Comparison of ENCODE assay signal across 8 cellular contexts in genomic region chr4:4541661-4542570, GRCh38. TPM values are rescaled to one million over a fixed set of nuclear protein-coding genes. Genes with fewer than 3 reads are reported as not detected.
A peak's percentile ranks its signal among the peaks of the same experiment; 100 is the strongest.
DNase-seq lines count a peak whose midpoint lies in the region; ATAC-seq, FAIRE-seq and TF ChIP-seq lines count a peak whose summit lies in the region.

TSS of gene STX18 (minus strand) at chr4:4542048. CDS start at chr4:4541964, 84 bp downstream.

- H3K27me3 ChIP-seq in adrenal gland (no peaks in the 10 kb centered on the region), heart right ventricle (no peaks in the 10 kb centered on the region), upper lobe of right lung (no peaks in the 10 kb centered on the region)

- H3K27ac ChIP-seq in adrenal gland = peak within 1 kb of the TSS; percentile 17 to 92 (median 80)
- peak within 1 kb of the TSS in 9 of 10 donors; percentile 74 to 92 (median 85) for H3K27ac ChIP-seq in heart right ventricle
- peak within 1 kb of the TSS; percentile 93 for H3K27ac ChIP-seq in upper lobe of right lung

- peaks cover 11 to 31% of the 10 kb centered on the region in 2 donors for H3K4me1 ChIP-seq in adrenal gland (replicated peaks in 1 of 2)
- peaks cover 3 to 39% (median 31%) of the 10 kb centered on the region in 9 donors for H3K4me1 ChIP-seq in heart right ventricle
- peaks cover 32% of the 10 kb centered on the region for H3K4me1 ChIP-seq in upper lobe of right lung

- TF ChIP-seq CTCF in adrenal gland (IDR thresholded peaks at IDR 0.05) (peak in 2 of 6 experiments; percentile 4 to 21), heart right ventricle (IDR thresholded peaks at IDR 0.05) (peak in 1 of 9 donors; percentile 16), upper lobe of right lung (IDR thresholded peaks at IDR 0.05) (no peak)

- 0 to 1% (median 0%) methylated on average over 9 to 76 of the region's 76 CpGs for WGBS in adrenal gland, 4 donors
- 0 to 1% methylated on average over 74 to 76 of the region's 76 CpGs for WGBS in heart right ventricle, 2 donors

- H3K9me3 ChIP-seq in adrenal gland (replicated peaks in 1 of 3) = no peaks in the 10 kb centered on the region
- H3K9me3 ChIP-seq in heart right ventricle = no peaks in the 10 kb centered on the region
- no peaks in the 10 kb centered on the region for H3K9me3 ChIP-seq in upper lobe of right lung

- H3K36me3 ChIP-seq in adrenal gland (replicated peaks in 1 of 2) (no peaks in the 10 kb centered on the region), heart right ventricle (peaks cover 0 to 20% (median 0%) of the 10 kb centered on the region in 9 donors), upper lobe of right lung (no peaks in the 10 kb centered on the region)

- intact Hi-C loops in adrenal gland (cut with DNase I) = no loop called here
- intact Hi-C loops in heart right ventricle (cut with DNase I) = loop anchor here in 2 of 10 donors (5.0 to 10.0 kb wide), 2 partner anchors 297 to 325 kb away; partner anchors contain the start of gene TMEM128 (in 1 of the 2)
- intact Hi-C loops in posterior vena cava (cut with DNase I) = no loop called here
- intact Hi-C loops in upper lobe of right lung (cut with DNase I) = no loop called here

- H3K4me3 ChIP-seq in adrenal gland (peak within 1 kb of the TSS; percentile 37 to 93 (median 48)), heart right ventricle (peak within 1 kb of the TSS; percentile 77 to 99 (median 92)), upper lobe of right lung (peak within 1 kb of the TSS; percentile 94)

- peak; percentile 91 for FAIRE-seq in GM12891 (lab: Jason Lieb, UNC)

- ATAC-seq in HG02759 (IDR thresholded peaks at IDR 0.05; ENCODE audit: unreplicated experiment) (peak; percentile 88), heart right ventricle (peak; percentile 98 to 99 (median 99)), upper lobe of right lung (peak; percentile 98)

- peak; percentile 85 for DNase-seq in GM12891 (ENCODE audit: insufficient read length, low spot score)
- peak; percentile 90 to 94 (median 92) for DNase-seq in NCI-H1417 (lab: John Stamatoyannopoulos, UW)
- peak; percentile 64 to 88 (median 79) for DNase-seq in T-helper 1 cell
- peak; percentile 85 to 91 (median 87) for DNase-seq in adrenal gland
- peak; percentile 85 to 89 for DNase-seq in heart right ventricle
- peak; percentile 96 for DNase-seq in posterior vena cava (ENCODE audit: low spot score)
- DNase-seq in upper lobe of right lung = peak; percentile 95

- TF ChIP-seq POLR2A in GM12891 (IDR thresholded peaks at IDR 0.05; ENCODE audit: low read depth, low read length) = peak; percentile 62; the same call in 1 of the 2 replicates
- TF ChIP-seq POLR2A in adrenal gland (IDR thresholded peaks at IDR 0.05) = peak; percentile 81 to 84

TF ChIP-seq in GM12891, 5 proteins besides CTCF, POLR2A, EP300 and RAD21:
- TF ChIP-seq PAX5 (IDR thresholded peaks at IDR 0.05; ENCODE audit: insufficient read depth, low read length, severe bottlenecking) = peak; percentile 19
- peak; percentile 82; the same call in 1 of the 2 replicates for TF ChIP-seq POLR2AphosphoS5 (IDR thresholded peaks at IDR 0.05; ENCODE audit: low read depth, low read length)
- peak; percentile 90 for TF ChIP-seq POU2F2 (IDR thresholded peaks at IDR 0.05; ENCODE audit: low read depth, low read length)
- peak; percentile 96 for TF ChIP-seq TAF1 (IDR thresholded peaks at IDR 0.05; ENCODE audit: low read depth, low read length)
- TF ChIP-seq SPI1 (IDR thresholded peaks at IDR 0.05; ENCODE audit: low read depth, low read length) = no peak

RNA-seq across cellular contexts. Expression of gene STX18, which starts in this region (rescaled TPM):
- polyA plus RNA-seq in GM12891 (2012; ENCODE audit: low read depth, missing spikeins) = 18.9 TPM
- total RNA-seq in adrenal gland (10 to 100 TPM; 28.6 to 52.9 (median 35.2) TPM), heart right ventricle (10 to 100 TPM; 13.5 to 22.5 (median 18.0) TPM), posterior vena cava (10 to 100 TPM; 18.7 to 19.5 TPM), upper lobe of right lung (22.1 TPM)
- polyA plus RNA-seq in adrenal gland (10 to 100 TPM; 39.4 to 88.5 (median 60.8) TPM), heart right ventricle (10 to 100 TPM; 20.2 to 24.5 TPM)

Comparison
In these comparisons a context has a peak if more than half of its experiments do, and no peak if none do; other contexts are left out.
1. Peak in every context shown above with its lines: DNase-seq, ATAC-seq, H3K4me3 ChIP-seq and H3K27ac ChIP-seq.